ENCODE assay signal across 8 cellular contexts in genomic region chr1:93980320-93980744, GRCh38.
DNase-seq lines count a peak whose midpoint lies in the region; ATAC-seq and TF ChIP-seq lines count a peak whose summit lies in the region.

No MANE protein-coding gene starts in this region.

- peaks cover 0 to 4% (median 0%) of the 10 kb centered on the region in 3 donors for H3K36me3 Mint-ChIP-seq in immature natural killer cell

- H3K9me3 ChIP-seq in cardiac muscle cell (ENCODE audit: low read depth) (no peaks in the 10 kb centered on the region), aorta (ENCODE audit: control insufficient read depth, low read length) (no peaks in the 10 kb centered on the region)

- no peaks in the 10 kb centered on the region for H3K4me1 ChIP-seq in cardiac muscle cell (ENCODE audit: low read depth)
- no peaks in the 10 kb centered on the region for H3K4me1 ChIP-seq in aorta (ENCODE audit: control insufficient read depth in 1 of 2, insufficient read depth in 2 of 2, low read length in 2 of 2)

- no peaks in the 10 kb centered on the region for H3K9me3 Mint-ChIP-seq in immature natural killer cell

- H3K4me1 Mint-ChIP-seq in immature natural killer cell = no peaks in the 10 kb centered on the region

- H3K27ac Mint-ChIP-seq in immature natural killer cell = no peak overlapping the region

- in situ Hi-C loops in SK-MEL-5 (cut with HindIII; ENCODE audit: low pct_unique_long_range_greater_than_20kb, low sequenced_read_pairs) = no loop called here

- no peaks in the 10 kb centered on the region for H3K27me3 ChIP-seq in cardiac muscle cell
- H3K27me3 ChIP-seq in aorta (ENCODE audit: control insufficient read depth in 1 of 2, insufficient read depth in 2 of 2, low read length in 1 of 2) = no peaks in the 10 kb centered on the region

- no peak overlapping the region for H3K4me3 Mint-ChIP-seq in immature natural killer cell

- H3K36me3 ChIP-seq in cardiac muscle cell (no peaks in the 10 kb centered on the region), aorta (ENCODE audit: control insufficient read depth in 1 of 2, insufficient read depth in 2 of 2, low read length in 1 of 2) (no peaks in the 10 kb centered on the region)

- peak; percentile 21 to 25 for DNase-seq in cardiac muscle cell (ENCODE audit: low read depth in 1 of 2, low spot score in 1 of 2)
- no peak for DNase-seq in cardiac septum (ENCODE audit: low spot score)
- DNase-seq in SK-MEL-5 (ENCODE audit: low read depth, low spot score) = peak; percentile 29
- DNase-seq in iPS-NIHi11 (ENCODE audit: low spot score) = peak; percentile 67
- no peak for DNase-seq in aorta
- no peak for DNase-seq in GM19240 (ENCODE audit: insufficient read length, low spot score)
- no peak for DNase-seq in immature natural killer cell
- no peak for DNase-seq in SIG-M5 treated with dmso at 0.1 percent for 504 hours (lab: John Stamatoyannopoulos, UW; ENCODE audit: unreplicated experiment)

- intact Hi-C loops in cardiac septum (cut with DNase I) (no loop called here), aorta (cut with DNase I) (no loop called here)

- peak; percentile 21 for ATAC-seq in aorta (ENCODE audit: low FRiP score)

- TF ChIP-seq CTCF in cardiac muscle cell (IDR thresholded peaks at IDR 0.05; ENCODE audit: low read depth, low read length) = peak; percentile 32

- H3K27me3 Mint-ChIP-seq in immature natural killer cell (ENCODE audit: low read depth in 3 of 3) = peaks cover 0 to 6% (median 1%) of the 10 kb centered on the region in 3 donors

- H3K27ac ChIP-seq in cardiac muscle cell = no peak overlapping the region
- H3K27ac ChIP-seq in aorta (ENCODE audit: low read depth in 1 of 2, low read length in 2 of 2) = no peak overlapping the region

- H3K4me3 ChIP-seq in cardiac muscle cell = no peak overlapping the region
- no peak overlapping the region for H3K4me3 ChIP-seq in aorta (ENCODE audit: low read length in 2 of 2)

- WGBS in aorta, 2 donors = 87 to 93% methylated on average over 2 of the region's 2 CpGs

Comparison
In these comparisons a context has a peak if more than half of its experiments do, and no peak if none do; other contexts are left out.
1. DNase-seq: peak in cardiac muscle cell (2 of 2), SK-MEL-5 (single experiment) and iPS-NIHi11 (single experiment); none in cardiac septum (single experiment), aorta (0 of 2), GM19240 (single experiment), immature natural killer cell (0 of 3) and SIG-M5 treated with dmso at 0.1 percent for 504 hours (single experiment).